Comparison of ENCODE assay signal across 1 cellular context in genomic region chr7:2254429-2255144, GRCh38.
TF ChIP-seq lines count a peak whose summit lies in the region.

No MANE protein-coding gene starts in this region.

TF ChIP-seq in WTC11, 78 proteins besides CTCF, POLR2A, EP300 and RAD21 (continued from another document):
- no peak for TF ChIP-seq ATF6 (CRISPR knock-in tag; IDR thresholded peaks at IDR 0.05)
- no peak for TF ChIP-seq ZNF121 (CRISPR knock-in tag; IDR thresholded peaks at IDR 0.05)
- no peak for TF ChIP-seq ATF1 (CRISPR knock-in tag; IDR thresholded peaks at IDR 0.05)
- TF ChIP-seq ZNF263 (CRISPR knock-in tag; IDR thresholded peaks at IDR 0.05; ENCODE audit: low read depth): no peak; the same call in 1 of the 2 replicates
TF ChIP-seq in WTC11: peak in this region for 0.
